8 cellular contexts compared by ENCODE assay signal in genomic region chr16:3611145-3611977, GRCh38. TPM values are rescaled to one million over a fixed set of nuclear protein-coding genes. Genes with fewer than 3 reads are reported as not detected.
A peak's percentile ranks its signal among the peaks of the same experiment; 100 is the strongest.
DNase-seq lines count a peak whose midpoint lies in the region; ATAC-seq, FAIRE-seq and TF ChIP-seq lines count a peak whose summit lies in the region.

Gene SLX4 (minus strand): TSS chr16:3611606. CDS start chr16:3608964, 2,642 bp downstream.

- peak within 1 kb of the TSS; percentile 91 for H3K27ac Mint-ChIP-seq in activated naive CD8-positive, alpha-beta T cell treated with anti-CD3 and anti-CD28 coated beads for 36 hours

- peak within 1 kb of the TSS; percentile 91 for H3K4me2 ChIP-seq in SU-DHL-6 (ENCODE audit: low read depth, low read length, poor library complexity, severe bottlenecking)

- DNase-seq in GM12865 (ENCODE audit: low read depth) (peak; percentile 96), NCI-H1417 (lab: John Stamatoyannopoulos, UW) (peak; percentile 93 to 99 (median 95)), cardiac muscle cell (ENCODE audit: low read depth in 1 of 2, low spot score in 1 of 2) (peak; percentile 94 to 96), pancreas (peak; percentile 85 to 98 (median 94)), thyroid gland (peak; percentile 90 to 91)
- DNase-seq in activated naive CD8-positive, alpha-beta T cell treated with anti-CD3 and anti-CD28 coated beads for 36 hours = peak; percentile 96

- TF ChIP-seq CTCF in GM12865 (IDR thresholded peaks at IDR 0.05; ENCODE audit: insufficient read depth, low read depth, low read length, missing control alignments) (no peak), SU-DHL-6 (IDR thresholded peaks at IDR 0.05; ENCODE audit: insufficient read depth, low read length, poor library complexity, severe bottlenecking) (no peak), cardiac muscle cell (IDR thresholded peaks at IDR 0.05; ENCODE audit: low read depth, low read length) (no peak), pancreas (IDR thresholded peaks at IDR 0.05) (no peak), thyroid gland (IDR thresholded peaks at IDR 0.05) (no peak)

- H3K79me2 ChIP-seq in SU-DHL-6 (ENCODE audit: insufficient read depth, low read length) = peaks cover 81% of the 10 kb centered on the region

- peak within 1 kb of the TSS; percentile 98 for H3K4me3 Mint-ChIP-seq in activated naive CD8-positive, alpha-beta T cell treated with anti-CD3 and anti-CD28 coated beads for 36 hours

- H3K27me3 Mint-ChIP-seq in activated naive CD8-positive, alpha-beta T cell treated with anti-CD3 and anti-CD28 coated beads for 36 hours = no peaks in the 10 kb centered on the region

- TF ChIP-seq POLR2A in thyroid gland (IDR thresholded peaks at IDR 0.05) = peak in 1 of 2 donors; percentile 84

- peak within 1 kb of the TSS; percentile 99 for H3K27ac ChIP-seq in SU-DHL-6 (ENCODE audit: low read depth, low read length)
- peak within 1 kb of the TSS; percentile 80 for H3K27ac ChIP-seq in cardiac muscle cell
- peak within 1 kb of the TSS; percentile 36 to 71 (median 62) for H3K27ac ChIP-seq in pancreas
- peak within 1 kb of the TSS; percentile 37 to 69 (median 69) for H3K27ac ChIP-seq in thyroid gland

- H3K27me3 ChIP-seq in SU-DHL-6 (ENCODE audit: low read length) (no peaks in the 10 kb centered on the region), cardiac muscle cell (no peaks in the 10 kb centered on the region), pancreas (no peaks in the 10 kb centered on the region), thyroid gland (no peaks in the 10 kb centered on the region)

- H3K4me1 ChIP-seq in cardiac muscle cell (ENCODE audit: low read depth) (peaks cover 14% of the 10 kb centered on the region), pancreas (peaks cover 0 to 9% (median 7%) of the 10 kb centered on the region in 3 donors), thyroid gland (peaks cover 14 to 21% of the 10 kb centered on the region in 2 donors)

- intact Hi-C loops in pancreas (cut with DNase I) (no loop called here), thyroid gland (cut with DNase I) (no loop called here)

- H4K20me1 ChIP-seq in SU-DHL-6 (ENCODE audit: low read depth, low read length) = no peaks in the 10 kb centered on the region

- peaks cover 36% of the 10 kb centered on the region for H3K4me1 Mint-ChIP-seq in activated naive CD8-positive, alpha-beta T cell treated with anti-CD3 and anti-CD28 coated beads for 36 hours

- peak; percentile 88 for ATAC-seq in HG02763 (IDR thresholded peaks at IDR 0.05; ENCODE audit: unreplicated experiment)
- peak; percentile 96 to 100 (median 98) for ATAC-seq in pancreas

- H3K36me3 ChIP-seq in SU-DHL-6 (ENCODE audit: low read length) = peaks cover 10% of the 10 kb centered on the region
- no peaks in the 10 kb centered on the region for H3K36me3 ChIP-seq in cardiac muscle cell
- no peaks in the 10 kb centered on the region for H3K36me3 ChIP-seq in pancreas
- no peaks in the 10 kb centered on the region for H3K36me3 ChIP-seq in thyroid gland

- peaks cover 62% of the 10 kb centered on the region for H3F3A ChIP-seq in SU-DHL-6 (ENCODE audit: insufficient read depth)

- no peak for FAIRE-seq in pancreas (lab: Jason Lieb, UNC)

- H3K9me3 Mint-ChIP-seq in activated naive CD8-positive, alpha-beta T cell treated with anti-CD3 and anti-CD28 coated beads for 36 hours = no peaks in the 10 kb centered on the region

- H3K36me3 Mint-ChIP-seq in activated naive CD8-positive, alpha-beta T cell treated with anti-CD3 and anti-CD28 coated beads for 36 hours = peaks cover 18% of the 10 kb centered on the region

- WGBS in pancreas, 2 donors = 0 to 1% methylated on average over 58 to 86 of the region's 86 CpGs
- WGBS in thyroid gland, 2 donors = 0% methylated on average over 17 to 24 of the region's 86 CpGs

- no peaks in the 10 kb centered on the region for H3K9me2 ChIP-seq in SU-DHL-6 (replicated peaks; ENCODE audit: insufficient read depth, low read length)

- H3K9me3 ChIP-seq in SU-DHL-6 (ENCODE audit: insufficient read depth, low read length) = no peaks in the 10 kb centered on the region
- no peaks in the 10 kb centered on the region for H3K9me3 ChIP-seq in cardiac muscle cell (ENCODE audit: low read depth)
- no peaks in the 10 kb centered on the region for H3K9me3 ChIP-seq in pancreas
- H3K9me3 ChIP-seq in thyroid gland = no peaks in the 10 kb centered on the region

- peak within 1 kb of the TSS; percentile 100 for H3K9ac ChIP-seq in SU-DHL-6 (ENCODE audit: low read length)

- peak within 1 kb of the TSS; percentile 75 for H3K4me3 ChIP-seq in GM12865 (ENCODE audit: low read depth, low read length)
- H3K4me3 ChIP-seq in SU-DHL-6 (ENCODE audit: insufficient read depth, low read length, poor library complexity, severe bottlenecking) = peak within 1 kb of the TSS; percentile 94
- H3K4me3 ChIP-seq in cardiac muscle cell = peak within 1 kb of the TSS; percentile 84
- H3K4me3 ChIP-seq in pancreas = peak within 1 kb of the TSS; percentile 68 to 98 (median 84)
- H3K4me3 ChIP-seq in thyroid gland (replicated peaks in 1 of 3) = peak within 1 kb of the TSS; percentile 83 to 94 (median 93)

- no peak within 1 kb of the TSS for H2AFZ ChIP-seq in SU-DHL-6 (ENCODE audit: low read depth, low read length, severe bottlenecking)

RNA-seq across cellular contexts. Expression of gene SLX4, which starts in this region (rescaled TPM):
- total RNA-seq in activated naive CD8-positive, alpha-beta T cell treated with anti-CD3 and anti-CD28 coated beads for 36 hours = 1 to 10 TPM; 9.1 to 9.3 TPM
- total RNA-seq in cardiac muscle cell = 5.6 and 7.2 TPM in 2 replicates
- polyA plus RNA-seq in cardiac muscle cell = 2.9 and 3.6 TPM in 2 replicates
- 1 to 10 TPM in 5 of 6 donors, under 1 TPM in 1; 0.95 to 2.8 (median 1.5) TPM for total RNA-seq in pancreas
- 1 to 10 TPM; 2.2 to 3.4 TPM for polyA plus RNA-seq in pancreas
- 1 to 10 TPM; 2.7 to 4.9 (median 4.5) TPM for total RNA-seq in thyroid gland

Comparison
In these comparisons a context has a peak if more than half of its experiments do, and no peak if none do; other contexts are left out.
1. Peak in every context shown above with its lines: DNase-seq, ATAC-seq, H3K4me3 ChIP-seq and H3K27ac ChIP-seq.